13 cellular contexts compared by ENCODE assay signal in genomic region chr3:37457392-37458065, GRCh38. TPM values are rescaled to one million over a fixed set of nuclear protein-coding genes. Genes with fewer than 3 reads are reported as not detected.
DNase-seq lines count a peak whose midpoint lies in the region; ATAC-seq and TF ChIP-seq lines count a peak whose summit lies in the region.
"Had no signal": no experiment of that assay in that cellular context is flagged by ENCODE, and none has a peak within 500 bp of the region (broad histone marks: within the 10 kb centered on the region; RNA-seq: fewer than 3 reads in every experiment).

No MANE protein-coding gene starts in this region.

- no peak overlapping the region for H3K23ac ChIP-seq in neuronal stem cell (ENCODE audit: low read depth, low read length, poor library complexity)

- H3K4me3 Mint-ChIP-seq in Calu3 (ENCODE audit: low read depth, unreplicated experiment) (no peak overlapping the region), HFFc6 (no peak overlapping the region)

- H4K91ac ChIP-seq in neuronal stem cell (ENCODE audit: low read depth, low read length, poor library complexity), result no peak overlapping the region

- DNase-seq in GDM1 (lab: John Stamatoyannopoulos, UW), result peak; percentile 45
- peak; percentile 35 for DNase-seq in UCSD-AML1 (lab: John Stamatoyannopoulos, UW; ENCODE audit: unreplicated experiment)
- DNase-seq in heart left ventricle, result peak in 4 of 5 donors; percentile 24 to 36 (median 30)
- no peak for DNase-seq in Calu3
- no peak for DNase-seq in NCI-H1105 (lab: John Stamatoyannopoulos, UW)
- no peak for DNase-seq in neuronal stem cell (ENCODE audit: low spot score)
- DNase-seq in HFFc6, result no peak
- DNase-seq: activated T-cell treated with anti-CD3 and anti-CD28 coated beads for 4 hours, GF-D8, NCI-H2081, PC-9 had no signal

- H2BK15ac ChIP-seq in neuronal stem cell (ENCODE audit: low read length), result no peak overlapping the region

- H3K27ac ChIP-seq in heart left ventricle, result peak overlapping the region; percentile 68 to 99 (median 94)
- H3K27ac ChIP-seq in rectal smooth muscle tissue (ENCODE audit: low read depth, low read length), result peak overlapping the region; percentile 57
- H3K27ac ChIP-seq in neuronal stem cell (replicated peaks; ENCODE audit: low read length), result no peak overlapping the region
- H3K27ac ChIP-seq: epithelial cell of prostate, PC-9 had no signal

- TF ChIP-seq CTCF in heart left ventricle (IDR thresholded peaks at IDR 0.05), result no peak
- TF ChIP-seq CTCF in Calu3 (IDR thresholded peaks at IDR 0.05; ENCODE audit: unreplicated experiment), result no peak
- no peak for TF ChIP-seq CTCF in HFFc6 (IDR thresholded peaks at IDR 0.05)

- no peak overlapping the region for H3K14ac ChIP-seq in neuronal stem cell (ENCODE audit: low read length)

- H3K18ac ChIP-seq in neuronal stem cell (ENCODE audit: low read length), result no peak overlapping the region

- H3K9me3 Mint-ChIP-seq in Calu3 (ENCODE audit: low read depth, unreplicated experiment) (no peaks in the 10 kb centered on the region), HFFc6 (no peaks in the 10 kb centered on the region)

- ATAC-seq in heart left ventricle, result peak in 1 of 4 donors; percentile 6

- no peak overlapping the region for H2BK12ac ChIP-seq in neuronal stem cell (ENCODE audit: low read length)

- H3K27me3 ChIP-seq in heart left ventricle (peaks cover 0 to 9% (median 0%) of the 10 kb centered on the region in 9 donors), rectal smooth muscle tissue (ENCODE audit: control insufficient read depth, insufficient read depth, low read length) (no peaks in the 10 kb centered on the region), neuronal stem cell (ENCODE audit: control insufficient read depth in 3 of 3, insufficient read depth in 3 of 3, low read depth in 1 of 3, low read length in 3 of 3) (peaks cover 0 to 14% (median 5%) of the 10 kb centered on the region in 3 experiments)

- no peak overlapping the region for H3K27ac Mint-ChIP-seq in Calu3 (ENCODE audit: unreplicated experiment)
- H3K27ac Mint-ChIP-seq in HFFc6, result no peak overlapping the region

- no peak for TF ChIP-seq POLR2A in heart left ventricle (IDR thresholded peaks at IDR 0.05)

- CTCF ChIA-PET in Calu3 (lab: Charles Lee), result no interaction called here

- WGBS in heart left ventricle, 4 donors, result 29 to 36% (median 34%) methylated on average over 5 of the region's 5 CpGs
- WGBS in neuronal stem cell (ENCODE audit: extremely low coverage in 2 of 2, insufficient read length in 2 of 2, insufficient replicate concordance in 1 of 2), 2 donors, result no CpG with 5 or more reads among the region's 5 CpGs

- peaks cover 21 to 82% (median 63%) of the 10 kb centered on the region in 12 donors for H3K4me1 ChIP-seq in heart left ventricle
- peaks cover 45% of the 10 kb centered on the region for H3K4me1 ChIP-seq in rectal smooth muscle tissue (ENCODE audit: control insufficient read depth, insufficient read depth, low read length)
- peaks cover 0 to 19% of the 10 kb centered on the region in 2 donors for H3K4me1 ChIP-seq in neuronal stem cell (ENCODE audit: control insufficient read depth in 2 of 2, insufficient read depth in 1 of 2, low read depth in 1 of 2, low read length in 2 of 2)

- no peak overlapping the region for H3K4me2 ChIP-seq in neuronal stem cell (ENCODE audit: insufficient read depth, low read length, poor library complexity, severe bottlenecking)
- H3K4me2 ChIP-seq: PC-9 had no signal

- no peak overlapping the region for H3K9ac ChIP-seq in rectal smooth muscle tissue (ENCODE audit: low read length)
- H3K9ac ChIP-seq in neuronal stem cell (ENCODE audit: low read depth, low read length, poor library complexity), result no peak overlapping the region

- H3K36me3 Mint-ChIP-seq in Calu3 (ENCODE audit: insufficient read depth, unreplicated experiment) (no peaks in the 10 kb centered on the region), HFFc6 (ENCODE audit: low read depth) (no peaks in the 10 kb centered on the region)

- no peaks in the 10 kb centered on the region for H3K79me1 ChIP-seq in neuronal stem cell (ENCODE audit: low read depth, low read length)

- intact Hi-C loops in heart left ventricle (cut with DNase I), result loop anchor here in 8 of 10 donors (2.0 to 5.0 kb wide), 6 partner anchors 17 to 75 kb away; no protein-coding TSS in a partner anchor
- intact Hi-C loops in Calu3 (cut with micrococcal nuclease; ENCODE audit: unreplicated experiment), result no loop called here

- H3K4me1 Mint-ChIP-seq in Calu3 (ENCODE audit: low read depth, unreplicated experiment) (peaks cover 5% of the 10 kb centered on the region), HFFc6 (ENCODE audit: low read depth) (no peaks in the 10 kb centered on the region; the same call in 1 of the 2 replicates)

- no peak overlapping the region for H3K4me3 ChIP-seq in heart left ventricle
- H3K4me3 ChIP-seq in rectal smooth muscle tissue (ENCODE audit: low read length), result peak overlapping the region; percentile 23
- no peak overlapping the region for H3K4me3 ChIP-seq in neuronal stem cell (ENCODE audit: low read length in 2 of 2)
- H3K4me3 ChIP-seq: PC-9 had no signal

- H3K27me3 Mint-ChIP-seq in Calu3 (ENCODE audit: unreplicated experiment), result peaks cover 87% of the 10 kb centered on the region
- peaks cover 47% of the 10 kb centered on the region for H3K27me3 Mint-ChIP-seq in HFFc6 (ENCODE audit: insufficient read depth)

- H3K9me3 ChIP-seq in heart left ventricle, result no peaks in the 10 kb centered on the region
- no peaks in the 10 kb centered on the region for H3K9me3 ChIP-seq in neuronal stem cell (replicated peaks in 1 of 2; ENCODE audit: control insufficient read depth in 2 of 2, insufficient read depth in 1 of 2, low read depth in 1 of 2, low read length in 2 of 2)

- peaks cover 0 to 3% (median 0%) of the 10 kb centered on the region in 9 donors for H3K36me3 ChIP-seq in heart left ventricle
- no peaks in the 10 kb centered on the region for H3K36me3 ChIP-seq in rectal smooth muscle tissue (ENCODE audit: control insufficient read depth, insufficient read depth, low read length)
- H3K36me3 ChIP-seq in neuronal stem cell (replicated peaks in 1 of 2; ENCODE audit: control insufficient read depth in 2 of 2, insufficient read depth in 2 of 2, low read length in 2 of 2), result no peaks in the 10 kb centered on the region

- H2AK5ac ChIP-seq in neuronal stem cell (ENCODE audit: low read depth, low read length), result no peak overlapping the region

- H2BK5ac ChIP-seq in neuronal stem cell (ENCODE audit: low read length), result no peak overlapping the region

- H2BK120ac ChIP-seq in neuronal stem cell (ENCODE audit: low read depth, low read length), result no peak overlapping the region

- no TSS peak for BruUV-seq in Calu3 (replicated peaks; lab: Mats Ljungman, UMichigan)

- no peak overlapping the region for H2AFZ ChIP-seq in neuronal stem cell (ENCODE audit: low read length)
- H2AFZ ChIP-seq: PC-9 had no signal

- H3K4ac ChIP-seq in neuronal stem cell (ENCODE audit: low read length), result no peak overlapping the region

- H4K8ac ChIP-seq in neuronal stem cell (ENCODE audit: low read depth, low read length), result no peak overlapping the region

RNA-seq across cellular contexts. Expression of gene ITGA9, which starts 5.6 kb away (rescaled TPM):
- total RNA-seq in heart left ventricle (10 to 100 TPM; 49.7 to 93.6 (median 58.9) TPM), Calu3 (2022) (0.07 TPM in 1 of 2 replicates, not detected in the other)
- 10 to 100 TPM; 11.8 to 32.4 TPM for polyA plus RNA-seq in heart left ventricle
- polyA plus RNA-seq in neuronal stem cell (2013, experiment 1 of 2), result 0.25 TPM
- 0.35 TPM for polyA plus RNA-seq in neuronal stem cell (2013, experiment 2 of 2)
- total RNA-seq in HFFc6 (2021; fragmentation: NEBNext Ultra II Directional; extraction: Animal tissue kit (Norgen Biotek cat#: 25700)), result not detected
- total RNA-seq: PC-9 had no signal

Comparison
In these comparisons a context has a peak if more than half of its experiments do, and no peak if none do; other contexts are left out.
1. DNase-seq: peak in GDM1 (single experiment), UCSD-AML1 (single experiment) and heart left ventricle (4 of 5); none in Calu3 (single experiment), NCI-H1105 (single experiment), neuronal stem cell (single experiment) and HFFc6 (single experiment).
2. RNA of gene ITGA9, which starts 5.6 kb away (total RNA-seq): 49.7 to 93.6 TPM in heart left ventricle; 0.07 TPM in Calu3 and not detected in HFFc6; every median in the first group is over 10 times any median in the second.